In genomic region chr6:37331047-37331446, GRCh38 we compare ENCODE assay signal across 7 cellular contexts.
"Had no signal": no experiment of that assay in that cellular context is flagged by ENCODE, and none has a peak within 500 bp of the region (broad histone marks: within the 10 kb centered on the region; RNA-seq: fewer than 3 reads in every experiment).

No MANE protein-coding gene starts in this region.

- DNase-seq: IMR-90, KBM-7, KG1 had no signal

- H3K27ac ChIP-seq: HL-60, KMS-11 had no signal

- H3K4me2 ChIP-seq: KMS-11 had no signal

- H3K9ac ChIP-seq: KMS-11 had no signal

- FAIRE-seq: HTR-8/SVneo, K562 had no signal

- ATAC-seq: K562 had no signal

- H3K4me3 ChIP-seq: K562 had no signal
